22 cellular contexts compared by ENCODE assay signal in genomic region chr1:44246806-44247205, GRCh38.
"Had no signal": no experiment of that assay in that cellular context is flagged by ENCODE, and none has a peak within 500 bp of the region (broad histone marks: within the 10 kb centered on the region; RNA-seq: fewer than 3 reads in every experiment).

No MANE protein-coding gene starts in this region.

- H3K4me1 Mint-ChIP-seq: activated naive CD8-positive, alpha-beta T cell treated with anti-CD3 and anti-CD28 coated beads, Interleukin-2, amount 50 U/mL, for 24 hours; stimulated activated naive CD8-positive, alpha-beta T cell treated with anti-CD3 and anti-CD28 coated beads, Interleukin-15, amount 100 ng/mL, for 72 hours had no signal

- H3K27me3 ChIP-seq: esophagus muscularis mucosa, gastrocnemius medialis, neutrophil, ovary, transverse colon, vagina had no signal

- H3K9me3 Mint-ChIP-seq: activated naive CD8-positive, alpha-beta T cell treated with anti-CD3 and anti-CD28 coated beads, Interleukin-2, amount 50 U/mL, for 24 hours; natural killer cell treated with Interleukin-12 subunit alpha and Interleukin-12 subunit beta and Interleukin-15 and Interleukin-18, amount 100 ng/mL, for 72 hours; stimulated activated naive CD8-positive, alpha-beta T cell treated with anti-CD3 and anti-CD28 coated beads, Interleukin-15, amount 100 ng/mL, for 72 hours had no signal

- H3K27ac Mint-ChIP-seq: activated naive CD8-positive, alpha-beta T cell treated with anti-CD3 and anti-CD28 coated beads, Interleukin-2, amount 50 U/mL, for 24 hours had no signal

- FAIRE-seq: islet of Langerhans had no signal

- H3K4me1 ChIP-seq: gastrocnemius medialis, vagina had no signal

- H3K27ac ChIP-seq: coronary artery, esophagus muscularis mucosa, gastrocnemius medialis, neutrophil, ovary, vagina had no signal

- ATAC-seq: activated naive CD8-positive, alpha-beta T cell treated with anti-CD3 and anti-CD28 coated beads, Interleukin-2, amount 50 U/mL, for 24 hours; gastrocnemius medialis; natural killer cell treated with Interleukin-12 subunit alpha and Interleukin-12 subunit beta and Interleukin-15 and Interleukin-18, amount 100 ng/mL, for 72 hours; right cardiac atrium; stimulated activated naive CD8-positive, alpha-beta T cell treated with anti-CD3 and anti-CD28 coated beads, Interleukin-15, amount 100 ng/mL, for 72 hours had no signal

- H3K36me3 Mint-ChIP-seq: natural killer cell treated with Interleukin-12 subunit alpha and Interleukin-12 subunit beta and Interleukin-15 and Interleukin-18, amount 100 ng/mL, for 72 hours had no signal

- H3K27me3 Mint-ChIP-seq: activated naive CD8-positive, alpha-beta T cell treated with anti-CD3 and anti-CD28 coated beads, Interleukin-2, amount 50 U/mL, for 24 hours; natural killer cell treated with Interleukin-12 subunit alpha and Interleukin-12 subunit beta and Interleukin-15 and Interleukin-18, amount 100 ng/mL, for 72 hours; stimulated activated naive CD8-positive, alpha-beta T cell treated with anti-CD3 and anti-CD28 coated beads, Interleukin-15, amount 100 ng/mL, for 72 hours had no signal

- H3K9me3 ChIP-seq: esophagus muscularis mucosa, gastrocnemius medialis, neutrophil, ovary, transverse colon, vagina had no signal

- H3K4me3 Mint-ChIP-seq: activated naive CD8-positive, alpha-beta T cell treated with anti-CD3 and anti-CD28 coated beads, Interleukin-2, amount 50 U/mL, for 24 hours; natural killer cell treated with Interleukin-12 subunit alpha and Interleukin-12 subunit beta and Interleukin-15 and Interleukin-18, amount 100 ng/mL, for 72 hours; stimulated activated naive CD8-positive, alpha-beta T cell treated with anti-CD3 and anti-CD28 coated beads, Interleukin-15, amount 100 ng/mL, for 72 hours had no signal

- H3K4me3 ChIP-seq: coronary artery, esophagus muscularis mucosa, gastrocnemius medialis, ovary, transverse colon, vagina had no signal

- H3K36me3 ChIP-seq: gastrocnemius medialis, neutrophil, ovary, transverse colon had no signal

- DNase-seq: activated CD4-positive, alpha-beta T cell treated with anti-CD3 and anti-CD28 coated beads for 1 hour; activated CD4-positive, alpha-beta T cell treated with anti-CD3 and anti-CD28 coated beads, Interleukin-2, amount 50 U/mL, for 4 hours; activated effector memory CD4-positive, alpha-beta T cell treated with Interleukin-2 at 50 U/mL for 16 hours; activated naive CD4-positive, alpha-beta T cell treated with anti-CD3 and anti-CD28 coated beads, Interleukin-2, amount 50 U/mL, for 16 hours; activated naive CD8-positive, alpha-beta T cell treated with anti-CD3 and anti-CD28 coated beads, Interleukin-2, amount 50 U/mL, for 24 hours; activated T-cell treated with anti-CD3 and anti-CD28 coated beads, Interleukin-2, amount 50 U/mL, for 48 hours; cerebellar nuclear complex; gastrocnemius medialis; midbrain; ovary; right cardiac atrium; stimulated activated CD4-positive, alpha-beta T cell treated with anti-CD3 and anti-CD28 coated beads, Interleukin-12 subunit alpha, Interleukin-12 subunit beta, amount 100 ng/mL, for 4 hours; stimulated activated CD4-positive, alpha-beta T cell treated with anti-CD3 and anti-CD28 coated beads, Interleukin-4, amount 100 ng/mL, for 4 hours; stimulated activated naive CD8-positive, alpha-beta T cell treated with anti-CD3 and anti-CD28 coated beads, Interleukin-15, amount 100 ng/mL, for 72 hours; T-helper 9 cell; transverse colon had no signal
